ENCODE assay signal across 11 cellular contexts in genomic region chr4:159191989-159192388, GRCh38.
DNase-seq lines count a peak whose midpoint lies in the region; ATAC-seq and TF ChIP-seq lines count a peak whose summit lies in the region.
"Had no signal": no experiment of that assay in that cellular context is flagged by ENCODE, and none has a peak within 500 bp of the region (broad histone marks: within the 10 kb centered on the region; RNA-seq: fewer than 3 reads in every experiment).

No MANE protein-coding gene starts in this region.

- H3K9me3 ChIP-seq in SK-N-SH (no peaks in the 10 kb centered on the region), iPS DF 6.9 (ENCODE audit: control insufficient read depth, insufficient read depth, low read length) (no peaks in the 10 kb centered on the region)
- H3K9me3 ChIP-seq: pancreas had no signal

- no peak overlapping the region for H3K9ac ChIP-seq in SK-N-SH

- H3K27me3 Mint-ChIP-seq in GM23338 (ENCODE audit: insufficient read depth, low read depth, poor library complexity), result peaks cover 5% of the 10 kb centered on the region
- H3K27me3 Mint-ChIP-seq: activated naive CD8-positive, alpha-beta T cell treated with anti-CD3 and anti-CD28 coated beads, Interleukin-2, amount 10 ng/mL, durations not matched to agents 7 days and 5 days had no signal

- TF ChIP-seq CTCF in GM23338 (conservative IDR thresholded peaks at IDR 0.05; ENCODE audit: low read depth in 2 of 2) (peak; percentile 73 to 81), SK-N-SH (IDR thresholded peaks at IDR 0.05) (peak; percentile 74)

- H3K27me3 ChIP-seq in GM23338 (ENCODE audit: insufficient read depth) (no peaks in the 10 kb centered on the region), SK-N-SH (ENCODE audit: insufficient read depth) (no peaks in the 10 kb centered on the region), iPS DF 6.9 (ENCODE audit: control insufficient read depth, insufficient read depth, low read length) (no peaks in the 10 kb centered on the region)
- H3K27me3 ChIP-seq: pancreas had no signal

- H3K4me2 ChIP-seq in GM23338, result no peak overlapping the region
- no peak overlapping the region for H3K4me2 ChIP-seq in SK-N-SH

- no peak overlapping the region for H3K27ac Mint-ChIP-seq in GM23338
- H3K27ac Mint-ChIP-seq: activated naive CD8-positive, alpha-beta T cell treated with anti-CD3 and anti-CD28 coated beads, Interleukin-2, amount 10 ng/mL, durations not matched to agents 7 days and 5 days had no signal

- H3K79me2 ChIP-seq in GM23338 (replicated peaks; ENCODE audit: insufficient read depth), result no peaks in the 10 kb centered on the region
- peaks cover 15% of the 10 kb centered on the region for H3K79me2 ChIP-seq in SK-N-SH (ENCODE audit: insufficient read depth)

- no peaks in the 10 kb centered on the region for H3F3A ChIP-seq in GM23338 (replicated peaks; ENCODE audit: low read depth)
- H3F3A ChIP-seq in SK-N-SH (replicated peaks; ENCODE audit: insufficient read depth), result peaks cover 15% of the 10 kb centered on the region

- H3K36me3 ChIP-seq in GM23338 (ENCODE audit: insufficient read depth), result no peaks in the 10 kb centered on the region
- H3K36me3 ChIP-seq in SK-N-SH (replicated peaks in 1 of 2; ENCODE audit: control insufficient read depth in 1 of 2, insufficient read depth in 2 of 2, low read length in 1 of 2), result peaks cover 0 to 30% of the 10 kb centered on the region in 2 experiments
- H3K36me3 ChIP-seq in iPS DF 6.9 (ENCODE audit: control insufficient read depth, insufficient read depth, low read length), result no peaks in the 10 kb centered on the region
- H3K36me3 ChIP-seq: pancreas had no signal

- CTCF ChIA-PET in SK-N-SH (lab: Yijun Ruan, JAX), result interaction anchor here (1.0 to 2.8 kb wide), 5 partner anchors 10 to 342 kb away, joined by 3 to 22 read pairs (median 4); no protein-coding TSS in a partner anchor

- no peak for TF ChIP-seq EP300 in SK-N-SH (IDR thresholded peaks at IDR 0.05; ENCODE audit: borderline replicate concordance in 1 of 2, low read depth in 1 of 2, low read length in 1 of 2)

- H3K4me1 Mint-ChIP-seq in GM23338, result peaks cover 11% of the 10 kb centered on the region; the same call in 2 of the 3 replicates

- no peaks in the 10 kb centered on the region for H3K9me3 Mint-ChIP-seq in GM23338
- H3K9me3 Mint-ChIP-seq: activated naive CD8-positive, alpha-beta T cell treated with anti-CD3 and anti-CD28 coated beads, Interleukin-2, amount 10 ng/mL, durations not matched to agents 7 days and 5 days had no signal

- H3K27ac ChIP-seq in GM23338 (ENCODE audit: low read depth) (no peak overlapping the region), SK-N-SH (ENCODE audit: low read depth in 2 of 2, low read length in 1 of 2) (peak overlapping the region in 1 of 2 experiments; percentile 63; a peak in 2 of 4 replicates), iPS DF 6.9 (ENCODE audit: low read length) (no peak overlapping the region)
- H3K27ac ChIP-seq: pancreas had no signal

- H3K4me3 ChIP-seq in GM23338 (no peak overlapping the region), SK-N-SH (ENCODE audit: low read depth in 2 of 2, low read length in 1 of 2) (peak overlapping the region in 1 of 2 experiments; percentile 27; a peak in 1 of 4 replicates), iPS DF 6.9 (ENCODE audit: low read length) (no peak overlapping the region)
- H3K4me3 ChIP-seq: pancreas had no signal

- ATAC-seq in GM23338 (peak; percentile 83), GM21723 (IDR thresholded peaks at IDR 0.05; ENCODE audit: unreplicated experiment) (no peak)

- DNase-seq in AG08396 (ENCODE audit: low spot score) (peak; percentile 33), GM23338 (ENCODE audit: low spot score) (peak; percentile 92), SK-N-SH (no peak), iPS DF 6.9 (ENCODE audit: low read depth, low spot score) (peak; percentile 39), C1 segment of cervical spinal cord (lab: John Stamatoyannopoulos, UW) (no peak)
- DNase-seq in activated CD8-positive, alpha-beta memory T cell treated with anti-CD3 and anti-CD28 coated beads, Interleukin-2, amount 50 U/mL, for 4 hours, result no peak
- no peak for DNase-seq in activated T-cell treated with anti-CD3 and anti-CD28 coated beads, Interleukin-2, amount 50 U/mL, for 1 hour
- DNase-seq: activated naive CD8-positive, alpha-beta T cell treated with anti-CD3 and anti-CD28 coated beads, Interleukin-2, amount 10 ng/mL, durations not matched to agents 7 days and 5 days; NCI-H2081; pancreas had no signal

- peaks cover 10% of the 10 kb centered on the region for H3K4me1 ChIP-seq in GM23338 (ENCODE audit: insufficient read depth)
- no peaks in the 10 kb centered on the region; a peak in 1 of 4 replicates for H3K4me1 ChIP-seq in SK-N-SH (ENCODE audit: control insufficient read depth in 1 of 2, insufficient read depth in 2 of 2, low read depth in 1 of 2, low read length in 1 of 2)
- H3K4me1 ChIP-seq in iPS DF 6.9 (ENCODE audit: control insufficient read depth, insufficient read depth, low read length), result no peaks in the 10 kb centered on the region

- peak; percentile 42; the same call in 1 of the 2 replicates for TF ChIP-seq RAD21 in SK-N-SH (IDR thresholded peaks at IDR 0.05; ENCODE audit: low read length)

- H3K4me3 Mint-ChIP-seq in GM23338, result no peak overlapping the region
- H3K4me3 Mint-ChIP-seq: activated naive CD8-positive, alpha-beta T cell treated with anti-CD3 and anti-CD28 coated beads, Interleukin-2, amount 10 ng/mL, durations not matched to agents 7 days and 5 days had no signal

- H3K9me2 ChIP-seq in GM23338 (ENCODE audit: insufficient read depth) (no peaks in the 10 kb centered on the region), SK-N-SH (no peaks in the 10 kb centered on the region)

- POLR2A ChIA-PET in SK-N-SH (lab: Yijun Ruan, JAX), result no interaction called here

- H3K36me3 Mint-ChIP-seq in GM23338 (ENCODE audit: low read depth), result no peaks in the 10 kb centered on the region

- H4K20me1 ChIP-seq in GM23338 (replicated peaks; ENCODE audit: insufficient read depth) (no peaks in the 10 kb centered on the region), SK-N-SH (ENCODE audit: insufficient read depth) (no peaks in the 10 kb centered on the region)

- H2AFZ ChIP-seq in GM23338, result no peak overlapping the region
- no peak overlapping the region for H2AFZ ChIP-seq in SK-N-SH (ENCODE audit: low read depth)

- 79% methylated on average over 5 of the region's 5 CpGs for WGBS in SK-N-SH (ENCODE audit: low lambda C conversion rate)
- WGBS in iPS DF 6.9 (ENCODE audit: insufficient coverage, insufficient read length), result no CpG with 5 or more reads among the region's 5 CpGs

TF ChIP-seq in GM23338, 12 proteins besides CTCF, POLR2A, EP300 and RAD21 (continues in another document):
- no peak for TF ChIP-seq EZH2 (IDR thresholded peaks at IDR 0.05; ENCODE audit: low read depth, unreplicated experiment)
- no peak for TF ChIP-seq ZNF331 (CRISPR knock-in tag; IDR thresholded peaks at IDR 0.05; ENCODE audit: low read depth)
- TF ChIP-seq CREB1 (CRISPR knock-in tag; IDR thresholded peaks at IDR 0.05; ENCODE audit: low read depth), result no peak
- no peak for TF ChIP-seq ZNF114 (CRISPR knock-in tag; IDR thresholded peaks at IDR 0.05)

TF ChIP-seq in SK-N-SH, 30 proteins besides CTCF, POLR2A, EP300 and RAD21 (continues in another document):
- TF ChIP-seq MEF2A (IDR thresholded peaks at IDR 0.05; ENCODE audit: borderline replicate concordance, low read depth) (0 out of 2 replicates have a peak, but pooled peaks have one; percentile 42), USF1 (IDR thresholded peaks at IDR 0.05; ENCODE audit: borderline replicate concordance, low read depth) (no peak), TCF12 (IDR thresholded peaks at IDR 0.05) (peak; percentile 36; the same call in 1 of the 2 replicates), ELF1 (IDR thresholded peaks at IDR 0.05) (no peak), NRF1 (IDR thresholded peaks at IDR 0.05; ENCODE audit: low read depth, low read length) (no peak), NFIC (IDR thresholded peaks at IDR 0.05; ENCODE audit: borderline replicate concordance) (no peak), TAF1 (IDR thresholded peaks at IDR 0.05; ENCODE audit: borderline replicate concordance, low read depth, low read length) (no peak), FOXJ3 (CRISPR knock-in tag; IDR thresholded peaks at IDR 0.05) (no peak), SMC3 (IDR thresholded peaks at IDR 0.05; ENCODE audit: low read depth, low read length) (peak; percentile 22; the same call in 1 of the 2 replicates), JUND (IDR thresholded peaks at IDR 0.05) (peak; percentile 70)
- TF ChIP-seq, protein P1, sequence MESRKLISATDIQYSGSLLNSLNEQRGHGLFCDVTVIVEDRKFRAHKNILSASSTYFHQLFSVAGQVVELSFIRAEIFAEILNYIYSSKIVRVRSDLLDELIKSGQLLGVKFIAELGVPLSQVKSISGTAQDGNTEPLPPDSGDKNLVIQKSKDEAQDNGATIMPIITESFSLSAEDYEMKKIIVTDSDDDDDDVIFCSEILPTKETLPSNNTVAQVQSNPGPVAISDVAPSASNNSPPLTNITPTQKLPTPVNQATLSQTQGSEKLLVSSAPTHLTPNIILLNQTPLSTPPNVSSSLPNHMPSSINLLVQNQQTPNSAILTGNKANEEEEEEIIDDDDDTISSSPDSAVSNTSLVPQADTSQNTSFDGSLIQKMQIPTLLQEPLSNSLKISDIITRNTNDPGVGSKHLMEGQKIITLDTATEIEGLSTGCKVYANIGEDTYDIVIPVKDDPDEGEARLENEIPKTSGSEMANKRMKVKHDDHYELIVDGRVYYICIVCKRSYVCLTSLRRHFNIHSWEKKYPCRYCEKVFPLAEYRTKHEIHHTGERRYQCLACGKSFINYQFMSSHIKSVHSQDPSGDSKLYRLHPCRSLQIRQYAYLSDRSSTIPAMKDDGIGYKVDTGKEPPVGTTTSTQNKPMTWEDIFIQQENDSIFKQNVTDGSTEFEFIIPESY (IDR thresholded peaks at IDR 0.05; ENCODE audit: borderline replicate concordance, low read depth), result no peak
- TF ChIP-seq, protein P2, sequence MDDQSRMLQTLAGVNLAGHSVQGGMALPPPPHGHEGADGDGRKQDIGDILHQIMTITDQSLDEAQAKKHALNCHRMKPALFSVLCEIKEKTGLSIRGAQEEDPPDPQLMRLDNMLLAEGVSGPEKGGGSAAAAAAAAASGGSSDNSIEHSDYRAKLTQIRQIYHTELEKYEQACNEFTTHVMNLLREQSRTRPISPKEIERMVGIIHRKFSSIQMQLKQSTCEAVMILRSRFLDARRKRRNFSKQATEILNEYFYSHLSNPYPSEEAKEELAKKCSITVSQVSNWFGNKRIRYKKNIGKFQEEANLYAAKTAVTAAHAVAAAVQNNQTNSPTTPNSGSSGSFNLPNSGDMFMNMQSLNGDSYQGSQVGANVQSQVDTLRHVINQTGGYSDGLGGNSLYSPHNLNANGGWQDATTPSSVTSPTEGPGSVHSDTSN (IDR thresholded peaks at IDR 0.05), result peak; percentile 36; the same call in 1 of the 2 replicates

Comparison
In these comparisons a context has a peak if more than half of its experiments do, and no peak if none do; other contexts are left out.
1. DNase-seq: peak in AG08396 (single experiment), GM23338 (single experiment) and iPS DF 6.9 (single experiment); none in SK-N-SH (single experiment), activated CD8-positive, alpha-beta memory T cell treated with anti-CD3 and anti-CD28 coated beads, Interleukin-2, amount 50 U/mL, for 4 hours (single experiment), C1 segment of cervical spinal cord (0 of 14) and activated T-cell treated with anti-CD3 and anti-CD28 coated beads, Interleukin-2, amount 50 U/mL, for 1 hour (single experiment).